ENCODE assay signal across 8 cellular contexts in genomic region chr16:351804-352520, GRCh38. TPM values are rescaled to one million over a fixed set of nuclear protein-coding genes. Genes with fewer than 3 reads are reported as not detected.
A peak's percentile ranks its signal among the peaks of the same experiment; 100 is the strongest.
DNase-seq lines count a peak whose midpoint lies in the region; ATAC-seq and TF ChIP-seq lines count a peak whose summit lies in the region.

No MANE protein-coding gene starts in this region.

- no peaks in the 10 kb centered on the region for H3F3A ChIP-seq in Loucy (ENCODE audit: low read depth)

- H3K4me1 ChIP-seq in Loucy (ENCODE audit: insufficient read depth, low read length, poor library complexity, severe bottlenecking) (peaks cover 44% of the 10 kb centered on the region), body of pancreas (peaks cover 14% of the 10 kb centered on the region), left lung (peaks cover 0 to 42% of the 10 kb centered on the region in 2 donors), suprapubic skin (peaks cover 33% of the 10 kb centered on the region)

- no peaks in the 10 kb centered on the region for H3K27me3 ChIP-seq in GM06990 (replicated peaks; ENCODE audit: control insufficient read depth, insufficient read depth, low read length)
- no peaks in the 10 kb centered on the region for H3K27me3 ChIP-seq in Loucy (ENCODE audit: insufficient read depth, low read length, poor library complexity, severe bottlenecking)
- no peaks in the 10 kb centered on the region for H3K27me3 ChIP-seq in body of pancreas
- no peaks in the 10 kb centered on the region for H3K27me3 ChIP-seq in left lung
- no peaks in the 10 kb centered on the region for H3K27me3 ChIP-seq in suprapubic skin

- H2AFZ ChIP-seq in Loucy (ENCODE audit: low read length) = no peak overlapping the region

- H3K36me3 ChIP-seq in GM06990 (ENCODE audit: control insufficient read depth, insufficient read depth, low read length) (no peaks in the 10 kb centered on the region; the same call in 1 of the 2 replicates), Loucy (ENCODE audit: insufficient read depth, low read length) (no peaks in the 10 kb centered on the region), body of pancreas (replicated peaks in 1 of 2; ENCODE audit: insufficient read depth in 1 of 2, low read depth in 2 of 2) (no peaks in the 10 kb centered on the region), left lung (no peaks in the 10 kb centered on the region), suprapubic skin (peaks cover 5% of the 10 kb centered on the region)

- H3K4me3 ChIP-seq in GM06990 (replicated peaks; ENCODE audit: low read depth, low read length) (peak overlapping the region; percentile 77), Loucy (ENCODE audit: low read length, poor library complexity, severe bottlenecking) (peak overlapping the region; percentile 77), body of pancreas (peak overlapping the region in 1 of 2 donors; percentile 53), left lung (peak overlapping the region; percentile 61 to 70), suprapubic skin (peak overlapping the region; percentile 90)

- intact Hi-C loops in body of pancreas (cut with DNase I) (no loop called here), left lung (cut with DNase I) (loop anchor here in 1 of 2 donors (10.0 kb wide), 1 partner anchor 137 kb away; no protein-coding TSS in a partner anchor)

- H3K9ac ChIP-seq in Loucy (ENCODE audit: low read depth, low read length, poor library complexity, severe bottlenecking) = peak overlapping the region; percentile 77

- WGBS in body of pancreas, 2 donors = 0% methylated on average over 6 to 37 of the region's 95 CpGs
- 2% methylated on average over 13 of the region's 95 CpGs for WGBS in suprapubic skin

- ATAC-seq in GM21619 (IDR thresholded peaks at IDR 0.05; ENCODE audit: unreplicated experiment) (peak; percentile 12), body of pancreas (peak; percentile 34), left lung (no peak)

- TF ChIP-seq POLR2A in body of pancreas (IDR thresholded peaks at IDR 0.05) = no peak
- no peak for TF ChIP-seq POLR2A in suprapubic skin (IDR thresholded peaks at IDR 0.05)

- DNase-seq in GM06990 (ENCODE audit: extremely low read depth, insufficient read length) = no peak
- DNase-seq in body of pancreas = peak in 3 of 4 donors; percentile 28 to 50 (median 46)
- DNase-seq in left lung = peak in 1 of 2 donors; percentile 89
- peak in 1 of 2 donors; percentile 73 for DNase-seq in suprapubic skin (ENCODE audit: low spot score in 2 of 2)
- DNase-seq in NCI-H226 = no peak
- no peak for DNase-seq in mucosa of gallbladder (ENCODE audit: low spot score)

- no peak for TF ChIP-seq EP300 in suprapubic skin (IDR thresholded peaks at IDR 0.05)

- H3K9me3 ChIP-seq in Loucy (ENCODE audit: insufficient read depth, low read depth, low read length) (no peaks in the 10 kb centered on the region), body of pancreas (no peaks in the 10 kb centered on the region), left lung (no peaks in the 10 kb centered on the region), suprapubic skin (no peaks in the 10 kb centered on the region)

- H3K9me2 ChIP-seq in Loucy (replicated peaks; ENCODE audit: low read depth, low read length) = no peaks in the 10 kb centered on the region

- peak overlapping the region; percentile 57 for H3K4me2 ChIP-seq in Loucy (ENCODE audit: low read depth, low read length, poor library complexity, severe bottlenecking)

- no peak for TF ChIP-seq CTCF in GM06990 (IDR thresholded peaks at IDR 0.05; ENCODE audit: insufficient read depth, low read length, poor library complexity, severe bottlenecking)
- no peak for TF ChIP-seq CTCF in Loucy (conservative IDR thresholded peaks at IDR 0.05; ENCODE audit: low read length)
- no peak for TF ChIP-seq CTCF in body of pancreas (IDR thresholded peaks at IDR 0.05)
- TF ChIP-seq CTCF in left lung (IDR thresholded peaks at IDR 0.05) = no peak
- TF ChIP-seq CTCF in suprapubic skin (IDR thresholded peaks at IDR 0.05) = no peak

- H3K27ac ChIP-seq in body of pancreas (peak overlapping the region; percentile 39 to 67 (median 56)), left lung (peak overlapping the region in 1 of 2 donors; percentile 75), suprapubic skin (peak overlapping the region; percentile 64)

- peaks cover 48% of the 10 kb centered on the region for H3K79me2 ChIP-seq in Loucy (ENCODE audit: insufficient read depth, low read length)

- H4K20me1 ChIP-seq in Loucy (ENCODE audit: insufficient read depth, low read length, poor library complexity, severe bottlenecking) = peaks cover 4% of the 10 kb centered on the region

RNA-seq across cellular contexts. Expression of gene AXIN1, which starts 0.6 kb away (rescaled TPM):
- total RNA-seq in body of pancreas = 10 to 100 TPM; 14.8 TPM
- 10 to 100 TPM; 21.7 to 22.7 TPM for total RNA-seq in left lung
- total RNA-seq in suprapubic skin = 10 to 100 TPM; 34.3 to 38.4 (median 37.2) TPM
- 29.2 TPM for total RNA-seq in mucosa of gallbladder

RNA-seq across cellular contexts. Expression of gene MRPL28, which starts 18.4 kb away (rescaled TPM):
- total RNA-seq in body of pancreas (10 to 100 TPM; 22.1 to 31.0 TPM), left lung (10 to 100 TPM; 45.4 to 48.1 TPM), suprapubic skin (10 to 100 TPM; 40.9 to 66.7 (median 52.7) TPM), mucosa of gallbladder (52.9 TPM)

RNA-seq across cellular contexts. Expression of gene PGAP6, which starts 29.8 kb away (rescaled TPM):
- 100 to 1,000 TPM in 1 of 2 donors, 10 to 100 TPM in 1; 83.8 to 113 TPM for total RNA-seq in body of pancreas
- 10 to 100 TPM; 76.3 to 88.4 TPM for total RNA-seq in left lung
- 10 to 100 TPM; 12.6 to 19.3 (median 15.5) TPM for total RNA-seq in suprapubic skin
- total RNA-seq in mucosa of gallbladder = 85.7 TPM

RNA-seq across cellular contexts. Expression of gene NME4, which starts 45.0 kb away (rescaled TPM):
- 10 to 100 TPM; 20.2 to 33.0 TPM for total RNA-seq in body of pancreas
- 10 to 100 TPM; 72.3 to 78.1 TPM for total RNA-seq in left lung
- 10 to 100 TPM; 25.3 to 29.9 (median 27.7) TPM for total RNA-seq in suprapubic skin
- total RNA-seq in mucosa of gallbladder = 105 TPM

RNA-seq across cellular contexts. Expression of gene DECR2, which starts 49.7 kb away (rescaled TPM):
- total RNA-seq in body of pancreas (10 to 100 TPM; 38.9 to 41.2 TPM), left lung (10 to 100 TPM; 14.4 to 17.1 TPM), suprapubic skin (10 to 100 TPM in 3 of 4 donors, 1 to 10 TPM in 1; 9.1 to 23.4 (median 12.3) TPM), mucosa of gallbladder (36.8 TPM)

Comparison
In these comparisons a context has a peak if more than half of its experiments do, and no peak if none do; other contexts are left out.
1. DNase-seq: peak in body of pancreas (3 of 4); none in GM06990 (single experiment), NCI-H226 (single experiment) and mucosa of gallbladder (single experiment).